ENCODE assay signal across 1 cellular context in the genomic region with DNA sequence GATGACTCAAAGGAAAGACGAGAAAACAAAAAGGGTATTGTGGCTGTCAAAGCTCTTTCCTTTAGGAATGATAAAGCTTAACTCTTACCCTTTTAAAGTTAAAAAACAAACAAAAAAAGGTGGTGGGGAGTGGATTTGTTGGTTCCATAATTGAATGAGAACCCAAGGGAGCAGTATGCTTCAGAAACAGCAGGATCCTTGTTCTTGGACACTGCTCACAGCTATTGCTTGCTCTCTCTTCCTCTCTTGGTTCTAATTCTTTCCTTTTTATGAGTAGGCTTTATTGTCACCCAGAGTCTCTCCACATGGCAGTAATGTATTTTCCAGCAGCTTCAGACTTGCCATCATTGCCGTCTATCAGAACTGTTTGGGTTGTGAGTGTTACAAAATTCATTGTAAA.
TF ChIP-seq lines count a peak whose summit lies in the region.

No MANE protein-coding gene starts in this region.

TF ChIP-seq in GM23338, 12 proteins besides CTCF, POLR2A, EP300 and RAD21 (continued from another document):
- TF ChIP-seq, protein P1, sequence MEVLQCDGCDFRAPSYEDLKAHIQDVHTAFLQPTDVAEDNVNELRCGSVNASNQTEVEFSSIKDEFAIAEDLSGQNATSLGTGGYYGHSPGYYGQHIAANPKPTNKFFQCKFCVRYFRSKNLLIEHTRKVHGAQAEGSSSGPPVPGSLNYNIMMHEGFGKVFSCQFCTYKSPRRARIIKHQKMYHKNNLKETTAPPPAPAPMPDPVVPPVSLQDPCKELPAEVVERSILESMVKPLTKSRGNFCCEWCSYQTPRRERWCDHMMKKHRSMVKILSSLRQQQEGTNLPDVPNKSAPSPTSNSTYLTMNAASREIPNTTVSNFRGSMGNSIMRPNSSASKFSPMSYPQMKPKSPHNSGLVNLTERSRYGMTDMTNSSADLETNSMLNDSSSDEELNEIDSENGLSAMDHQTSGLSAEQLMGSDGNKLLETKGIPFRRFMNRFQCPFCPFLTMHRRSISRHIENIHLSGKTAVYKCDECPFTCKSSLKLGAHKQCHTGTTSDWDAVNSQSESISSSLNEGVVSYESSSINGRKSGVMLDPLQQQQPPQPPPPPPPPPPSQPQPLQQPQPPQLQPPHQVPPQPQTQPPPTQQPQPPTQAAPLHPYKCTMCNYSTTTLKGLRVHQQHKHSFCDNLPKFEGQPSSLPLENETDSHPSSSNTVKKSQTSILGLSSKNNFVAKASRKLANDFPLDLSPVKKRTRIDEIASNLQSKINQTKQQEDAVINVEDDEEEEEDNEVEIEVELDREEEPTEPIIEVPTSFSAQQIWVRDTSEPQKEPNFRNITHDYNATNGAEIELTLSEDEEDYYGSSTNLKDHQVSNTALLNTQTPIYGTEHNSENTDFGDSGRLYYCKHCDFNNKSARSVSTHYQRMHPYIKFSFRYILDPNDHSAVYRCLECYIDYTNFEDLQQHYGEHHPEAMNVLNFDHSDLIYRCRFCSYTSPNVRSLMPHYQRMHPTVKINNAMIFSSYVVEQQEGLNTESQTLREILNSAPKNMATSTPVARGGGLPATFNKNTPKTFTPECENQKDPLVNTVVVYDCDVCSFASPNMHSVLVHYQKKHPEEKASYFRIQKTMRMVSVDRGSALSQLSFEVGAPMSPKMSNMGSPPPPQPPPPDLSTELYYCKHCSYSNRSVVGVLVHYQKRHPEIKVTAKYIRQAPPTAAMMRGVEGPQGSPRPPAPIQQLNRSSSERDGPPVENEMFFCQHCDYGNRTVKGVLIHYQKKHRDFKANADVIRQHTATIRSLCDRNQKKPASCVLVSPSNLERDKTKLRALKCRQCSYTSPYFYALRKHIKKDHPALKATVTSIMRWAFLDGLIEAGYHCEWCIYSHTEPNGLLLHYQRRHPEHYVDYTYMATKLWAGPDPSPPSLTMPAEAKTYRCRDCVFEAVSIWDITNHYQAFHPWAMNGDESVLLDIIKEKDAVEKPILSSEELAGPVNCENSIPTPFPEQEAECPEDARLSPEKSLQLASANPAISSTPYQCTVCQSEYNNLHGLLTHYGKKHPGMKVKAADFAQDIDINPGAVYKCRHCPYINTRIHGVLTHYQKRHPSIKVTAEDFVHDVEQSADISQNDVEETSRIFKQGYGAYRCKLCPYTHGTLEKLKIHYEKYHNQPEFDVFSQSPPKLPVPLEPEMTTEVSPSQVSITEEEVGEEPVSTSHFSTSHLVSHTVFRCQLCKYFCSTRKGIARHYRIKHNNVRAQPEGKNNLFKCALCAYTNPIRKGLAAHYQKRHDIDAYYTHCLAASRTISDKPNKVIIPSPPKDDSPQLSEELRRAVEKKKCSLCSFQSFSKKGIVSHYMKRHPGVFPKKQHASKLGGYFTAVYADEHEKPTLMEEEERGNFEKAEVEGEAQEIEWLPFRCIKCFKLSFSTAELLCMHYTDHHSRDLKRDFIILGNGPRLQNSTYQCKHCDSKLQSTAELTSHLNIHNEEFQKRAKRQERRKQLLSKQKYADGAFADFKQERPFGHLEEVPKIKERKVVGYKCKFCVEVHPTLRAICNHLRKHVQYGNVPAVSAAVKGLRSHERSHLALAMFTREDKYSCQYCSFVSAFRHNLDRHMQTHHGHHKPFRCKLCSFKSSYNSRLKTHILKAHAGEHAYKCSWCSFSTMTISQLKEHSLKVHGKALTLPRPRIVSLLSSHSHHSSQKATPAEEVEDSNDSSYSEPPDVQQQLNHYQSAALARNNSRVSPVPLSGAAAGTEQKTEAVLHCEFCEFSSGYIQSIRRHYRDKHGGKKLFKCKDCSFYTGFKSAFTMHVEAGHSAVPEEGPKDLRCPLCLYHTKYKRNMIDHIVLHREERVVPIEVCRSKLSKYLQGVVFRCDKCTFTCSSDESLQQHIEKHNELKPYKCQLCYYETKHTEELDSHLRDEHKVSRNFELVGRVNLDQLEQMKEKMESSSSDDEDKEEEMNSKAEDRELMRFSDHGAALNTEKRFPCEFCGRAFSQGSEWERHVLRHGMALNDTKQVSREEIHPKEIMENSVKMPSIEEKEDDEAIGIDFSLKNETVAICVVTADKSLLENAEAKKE (CRISPR knock-in tag; IDR thresholded peaks at IDR 0.05), result no peak
- TF ChIP-seq NANOG (IDR thresholded peaks at IDR 0.05; ENCODE audit: borderline replicate concordance) (no peak), ZNF114 (CRISPR knock-in tag; IDR thresholded peaks at IDR 0.05) (no peak), ETS1 (IDR thresholded peaks at IDR 0.05) (no peak), CREB1 (CRISPR knock-in tag; IDR thresholded peaks at IDR 0.05; ENCODE audit: low read depth) (no peak), ZNF331 (CRISPR knock-in tag; IDR thresholded peaks at IDR 0.05; ENCODE audit: low read depth) (no peak), REST (IDR thresholded peaks at IDR 0.05; ENCODE audit: unreplicated experiment) (no peak), EZH2phosphoT487 (IDR thresholded peaks at IDR 0.05; ENCODE audit: unreplicated experiment) (no peak)
